ENCODE assay signal across 1 cellular context in the genomic region with DNA sequence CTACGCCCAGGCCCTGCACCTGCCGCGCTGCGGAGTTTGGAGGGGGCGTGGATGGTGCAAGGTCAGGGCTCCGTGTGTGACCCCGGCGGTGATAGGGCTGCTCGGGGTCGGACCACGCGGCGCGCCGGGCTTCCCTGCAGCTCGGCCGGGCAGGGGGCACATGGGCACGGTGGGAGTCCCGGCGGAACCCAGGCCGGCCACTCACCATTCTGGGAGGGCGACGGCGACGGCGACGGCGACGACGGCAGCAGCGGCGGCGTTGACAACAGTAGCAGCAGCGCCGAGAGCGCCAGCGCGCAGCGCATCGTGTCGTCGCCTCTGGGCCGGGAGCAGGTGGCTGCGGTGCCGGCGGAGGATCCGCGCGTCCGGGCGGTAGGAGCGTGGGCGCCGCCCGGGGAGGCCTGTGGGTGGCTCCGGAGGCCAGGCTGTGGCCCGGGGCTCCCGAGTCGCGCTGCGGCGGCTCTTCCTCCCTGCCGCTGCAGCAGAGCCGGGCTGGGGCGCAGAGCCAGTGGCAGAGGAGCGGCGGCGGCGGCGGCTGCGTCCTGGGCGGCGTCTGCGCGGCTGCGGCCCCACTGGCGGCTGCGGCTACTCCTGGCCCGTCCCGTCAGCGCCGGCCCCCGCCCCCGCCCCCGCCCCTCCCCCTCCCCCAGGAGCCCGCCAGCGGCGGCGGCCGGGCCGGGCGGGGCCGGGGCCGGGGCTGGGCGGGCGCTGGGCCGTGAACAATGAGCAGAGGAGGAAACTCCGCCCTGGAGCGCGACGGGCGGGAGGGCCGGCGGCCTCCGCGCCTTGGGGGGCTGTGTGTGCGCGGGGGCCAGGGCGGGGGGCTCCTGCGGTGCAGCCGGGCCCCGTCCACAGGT.
TF ChIP-seq lines count a peak whose summit lies in the region.

A gene (minus strand): TSS at position 574 of the 857 bp plus-strand sequence. CDS start 269 bp downstream, at position 305.

TF ChIP-seq in SK-N-SH, 30 proteins besides CTCF, POLR2A, EP300 and RAD21 (continued from another document):
- no peak for TF ChIP-seq RCOR1 (IDR thresholded peaks at IDR 0.05; ENCODE audit: low read length)
- TF ChIP-seq JUND (IDR thresholded peaks at IDR 0.05) = no peak
- peak; percentile 49 for TF ChIP-seq NRF1 (IDR thresholded peaks at IDR 0.05; ENCODE audit: low read depth, low read length)
- TF ChIP-seq, protein P1, sequence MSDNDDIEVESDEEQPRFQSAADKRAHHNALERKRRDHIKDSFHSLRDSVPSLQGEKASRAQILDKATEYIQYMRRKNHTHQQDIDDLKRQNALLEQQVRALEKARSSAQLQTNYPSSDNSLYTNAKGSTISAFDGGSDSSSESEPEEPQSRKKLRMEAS (IDR thresholded peaks at IDR 0.05; ENCODE audit: low read depth) = peak; percentile 53; the same call in 1 of the 2 replicates
- peak; percentile 25; the same call in 1 of the 2 replicates for TF ChIP-seq MXI1 (IDR thresholded peaks at IDR 0.05; ENCODE audit: low read depth, low read length)
TF ChIP-seq in SK-N-SH: peak in this region for 6.
